Comparison of ENCODE assay signal across 8 cellular contexts in the genomic region with DNA sequence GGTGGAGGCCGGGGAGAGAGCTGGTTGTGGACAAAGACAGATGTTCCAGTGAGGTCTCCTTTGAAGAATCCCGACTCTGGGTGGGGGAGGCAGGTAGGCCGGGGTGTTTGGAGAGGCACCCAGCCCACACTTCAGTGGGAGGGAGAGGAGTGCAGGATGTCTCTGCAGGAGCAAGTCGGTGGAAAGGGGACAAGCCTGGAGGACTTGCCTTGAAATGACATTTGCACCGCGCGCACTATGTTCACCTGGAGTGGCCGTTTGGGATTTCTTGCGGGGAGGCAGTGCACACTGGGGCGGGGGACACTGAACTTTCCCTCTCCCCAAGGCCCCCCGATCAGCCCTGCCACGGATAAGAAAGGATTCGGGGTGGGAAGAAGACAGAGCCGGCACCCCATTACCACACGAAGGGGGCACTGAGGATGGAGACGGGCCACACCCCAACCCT. TPM values are rescaled to one million over a fixed set of nuclear protein-coding genes. Genes with fewer than 3 reads are reported as not detected.
DNase-seq lines count a peak whose midpoint lies in the region; ATAC-seq and TF ChIP-seq lines count a peak whose summit lies in the region.

No MANE protein-coding gene starts in this region.

- H3F3A ChIP-seq in SU-DHL-6 (ENCODE audit: insufficient read depth), result peaks cover 18% of the 10 kb centered on the region

- no peaks in the 10 kb centered on the region for H3K9me2 ChIP-seq in SU-DHL-6 (replicated peaks; ENCODE audit: insufficient read depth, low read length)

- H3K4me3 Mint-ChIP-seq in osteocyte (ENCODE audit: unreplicated experiment), result peak overlapping the region; percentile 75

- no peaks in the 10 kb centered on the region for H3K9me3 Mint-ChIP-seq in osteocyte (ENCODE audit: unreplicated experiment)

- H2AFZ ChIP-seq in DND-41 (ENCODE audit: low read depth, low read length) (peak overlapping the region; percentile 80; the same call in 1 of the 2 replicates), SU-DHL-6 (ENCODE audit: low read depth, low read length, severe bottlenecking) (no peak overlapping the region)

- H3K27me3 Mint-ChIP-seq in osteocyte (ENCODE audit: unreplicated experiment), result no peaks in the 10 kb centered on the region

- peak overlapping the region; percentile 92 for H3K4me2 ChIP-seq in DND-41 (ENCODE audit: insufficient read depth, low read length)
- H3K4me2 ChIP-seq in SU-DHL-6 (ENCODE audit: low read depth, low read length, poor library complexity, severe bottlenecking), result peak overlapping the region; percentile 41

- peaks cover 19% of the 10 kb centered on the region for H3K4me1 Mint-ChIP-seq in osteocyte (ENCODE audit: unreplicated experiment)

- no peak for DNase-seq in DND-41
- DNase-seq in fibroblast of mammary gland (ENCODE audit: low read depth), result no peak
- no peak for DNase-seq in osteocyte (ENCODE audit: extremely low spot score, unreplicated experiment)
- no peak for DNase-seq in UCSD-AML1 (lab: John Stamatoyannopoulos, UW; ENCODE audit: unreplicated experiment)

- H3K27me3 ChIP-seq in DND-41 (ENCODE audit: insufficient read depth, low read length, poor library complexity) (peaks cover 47% of the 10 kb centered on the region), SU-DHL-6 (ENCODE audit: low read length) (no peaks in the 10 kb centered on the region)

- H3K79me2 ChIP-seq in DND-41 (ENCODE audit: insufficient read depth, low read length) (peaks cover 14% of the 10 kb centered on the region), SU-DHL-6 (ENCODE audit: insufficient read depth, low read length) (no peaks in the 10 kb centered on the region)

- TF ChIP-seq CTCF in DND-41 (IDR thresholded peaks at IDR 0.05; ENCODE audit: borderline replicate concordance, extremely low read depth, low read length, poor library complexity, severe bottlenecking) (no peak), SU-DHL-6 (IDR thresholded peaks at IDR 0.05; ENCODE audit: insufficient read depth, low read length, poor library complexity, severe bottlenecking) (no peak), fibroblast of mammary gland (conservative IDR thresholded peaks at IDR 0.05; ENCODE audit: control insufficient read depth, insufficient read depth, low read depth, low read length) (no peak), osteocyte (IDR thresholded peaks at IDR 0.05) (no peak)

- H3K36me3 ChIP-seq in DND-41 (ENCODE audit: insufficient read depth, low read length), result no peaks in the 10 kb centered on the region; the same call in 1 of the 2 replicates
- no peaks in the 10 kb centered on the region for H3K36me3 ChIP-seq in SU-DHL-6 (ENCODE audit: low read length)

- ATAC-seq in DND-41 (ENCODE audit: insufficient read depth, low read depth), result 0 out of 3 replicates have a peak, but pooled peaks have one; percentile 5
- no peak for ATAC-seq in HG03095 (IDR thresholded peaks at IDR 0.05; ENCODE audit: unreplicated experiment)
- ATAC-seq in GM18858 (IDR thresholded peaks at IDR 0.05; ENCODE audit: unreplicated experiment), result no peak
- no peak for ATAC-seq in GM21717 (IDR thresholded peaks at IDR 0.05; ENCODE audit: unreplicated experiment)

- peak overlapping the region; percentile 37 for H3K27ac ChIP-seq in DND-41 (ENCODE audit: low read length)
- no peak overlapping the region for H3K27ac ChIP-seq in SU-DHL-6 (ENCODE audit: low read depth, low read length)

- no peaks in the 10 kb centered on the region for H3K36me3 Mint-ChIP-seq in osteocyte (ENCODE audit: unreplicated experiment)

- H3K27ac Mint-ChIP-seq in osteocyte (ENCODE audit: unreplicated experiment), result peak overlapping the region; percentile 81

- no peaks in the 10 kb centered on the region for H3K9me3 ChIP-seq in DND-41 (ENCODE audit: insufficient read depth, low read length, severe bottlenecking)
- H3K9me3 ChIP-seq in SU-DHL-6 (ENCODE audit: insufficient read depth, low read length), result no peaks in the 10 kb centered on the region

- H3K9ac ChIP-seq in DND-41 (ENCODE audit: low read depth, low read length) (peak overlapping the region; percentile 61), SU-DHL-6 (ENCODE audit: low read length) (no peak overlapping the region)

- H3K4me3 ChIP-seq in DND-41 (ENCODE audit: low read depth in 1 of 2, low read length in 2 of 2), result peak overlapping the region; percentile 18 to 67; a peak in 3 of 4 replicates
- no peak overlapping the region for H3K4me3 ChIP-seq in SU-DHL-6 (ENCODE audit: insufficient read depth, low read length, poor library complexity, severe bottlenecking)
- H3K4me3 ChIP-seq in fibroblast of mammary gland (ENCODE audit: control insufficient read depth, low read depth, low read length), result peak overlapping the region; percentile 53

- H3K4me1 ChIP-seq in DND-41 (ENCODE audit: insufficient read depth, low read length), result peaks cover 30% of the 10 kb centered on the region

- H4K20me1 ChIP-seq in DND-41 (ENCODE audit: insufficient read depth, low read length), result peaks cover 10% of the 10 kb centered on the region
- no peaks in the 10 kb centered on the region for H4K20me1 ChIP-seq in SU-DHL-6 (ENCODE audit: low read depth, low read length)

RNA-seq across cellular contexts. Expression of a gene that starts 1.0 kb away (rescaled TPM):
- 10.1 and 11.0 TPM in 2 replicates for total RNA-seq in osteocyte
